ENCODE assay signal across 2 cellular contexts in the genomic region with DNA sequence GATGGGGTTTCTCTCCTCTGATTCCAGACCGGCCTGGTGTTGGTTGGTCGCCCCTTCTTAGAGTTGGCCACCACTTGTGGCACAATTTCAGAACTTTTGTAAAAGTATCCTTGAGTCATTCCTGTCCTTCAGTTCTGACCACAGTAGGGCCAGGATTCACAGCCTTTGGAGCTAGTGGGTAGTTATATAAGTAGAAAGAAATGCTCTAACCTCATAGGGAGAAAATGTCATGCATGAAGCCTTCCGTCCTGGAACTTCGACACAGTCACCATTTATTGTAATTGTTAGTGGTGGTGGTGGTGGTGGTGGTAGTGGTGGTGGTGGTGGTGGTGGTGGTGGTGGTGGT.
TF ChIP-seq lines count a peak whose summit lies in the region.

No MANE protein-coding gene starts in this region.

TF ChIP-seq in liver, 16 proteins besides CTCF, POLR2A, EP300 and RAD21 (continued from another document):
- TF ChIP-seq, protein P1, sequence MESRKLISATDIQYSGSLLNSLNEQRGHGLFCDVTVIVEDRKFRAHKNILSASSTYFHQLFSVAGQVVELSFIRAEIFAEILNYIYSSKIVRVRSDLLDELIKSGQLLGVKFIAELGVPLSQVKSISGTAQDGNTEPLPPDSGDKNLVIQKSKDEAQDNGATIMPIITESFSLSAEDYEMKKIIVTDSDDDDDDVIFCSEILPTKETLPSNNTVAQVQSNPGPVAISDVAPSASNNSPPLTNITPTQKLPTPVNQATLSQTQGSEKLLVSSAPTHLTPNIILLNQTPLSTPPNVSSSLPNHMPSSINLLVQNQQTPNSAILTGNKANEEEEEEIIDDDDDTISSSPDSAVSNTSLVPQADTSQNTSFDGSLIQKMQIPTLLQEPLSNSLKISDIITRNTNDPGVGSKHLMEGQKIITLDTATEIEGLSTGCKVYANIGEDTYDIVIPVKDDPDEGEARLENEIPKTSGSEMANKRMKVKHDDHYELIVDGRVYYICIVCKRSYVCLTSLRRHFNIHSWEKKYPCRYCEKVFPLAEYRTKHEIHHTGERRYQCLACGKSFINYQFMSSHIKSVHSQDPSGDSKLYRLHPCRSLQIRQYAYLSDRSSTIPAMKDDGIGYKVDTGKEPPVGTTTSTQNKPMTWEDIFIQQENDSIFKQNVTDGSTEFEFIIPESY (IDR thresholded peaks at IDR 0.05), result no peak
- TF ChIP-seq SP1 (IDR thresholded peaks at IDR 0.05), result no peak
- TF ChIP-seq GABPA (IDR thresholded peaks at IDR 0.05 in 1 of 2, conservative IDR thresholded peaks at IDR 0.05 in 1 of 2), result no peak
- TF ChIP-seq, protein P2, sequence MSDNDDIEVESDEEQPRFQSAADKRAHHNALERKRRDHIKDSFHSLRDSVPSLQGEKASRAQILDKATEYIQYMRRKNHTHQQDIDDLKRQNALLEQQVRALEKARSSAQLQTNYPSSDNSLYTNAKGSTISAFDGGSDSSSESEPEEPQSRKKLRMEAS (IDR thresholded peaks at IDR 0.05), result no peak
TF ChIP-seq in liver: peak in this region for 0.

TF ChIP-seq in HepG2, 621 proteins besides CTCF, POLR2A, EP300 and RAD21 (continued from another document):
- TF ChIP-seq, protein P3, sequence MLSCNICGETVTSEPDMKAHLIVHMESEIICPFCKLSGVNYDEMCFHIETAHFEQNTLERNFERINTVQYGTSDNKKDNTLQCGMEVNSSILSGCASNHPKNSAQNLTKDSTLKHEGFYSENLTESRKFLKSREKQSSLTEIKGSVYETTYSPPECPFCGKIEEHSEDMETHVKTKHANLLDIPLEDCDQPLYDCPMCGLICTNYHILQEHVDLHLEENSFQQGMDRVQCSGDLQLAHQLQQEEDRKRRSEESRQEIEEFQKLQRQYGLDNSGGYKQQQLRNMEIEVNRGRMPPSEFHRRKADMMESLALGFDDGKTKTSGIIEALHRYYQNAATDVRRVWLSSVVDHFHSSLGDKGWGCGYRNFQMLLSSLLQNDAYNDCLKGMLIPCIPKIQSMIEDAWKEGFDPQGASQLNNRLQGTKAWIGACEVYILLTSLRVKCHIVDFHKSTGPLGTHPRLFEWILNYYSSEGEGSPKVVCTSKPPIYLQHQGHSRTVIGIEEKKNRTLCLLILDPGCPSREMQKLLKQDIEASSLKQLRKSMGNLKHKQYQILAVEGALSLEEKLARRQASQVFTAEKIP (CRISPR knock-in tag; IDR thresholded peaks at IDR 0.05; ENCODE audit: borderline replicate concordance), result no peak
- TF ChIP-seq ZNF768 (CRISPR knock-in tag; IDR thresholded peaks at IDR 0.05) (no peak), TARDBP (CRISPR knock-in tag; IDR thresholded peaks at IDR 0.05) (no peak), ZNF496 (CRISPR knock-in tag; IDR thresholded peaks at IDR 0.05; ENCODE audit: insufficient replicate concordance) (no peak), ZNF724P (CRISPR knock-in tag; IDR thresholded peaks at IDR 0.05; ENCODE audit: borderline replicate concordance) (no peak), SMARCE1 (IDR thresholded peaks at IDR 0.05; ENCODE audit: borderline replicate concordance) (no peak)
